8 cellular contexts compared by ENCODE assay signal in genomic region chr7:141551080-141551772, GRCh38. TPM values are rescaled to one million over a fixed set of nuclear protein-coding genes. Genes with fewer than 3 reads are reported as not detected.
DNase-seq lines count a peak whose midpoint lies in the region; ATAC-seq lines count a peak whose summit lies in the region.

AGK (plus strand) TSS chr7:141551410; CDS start chr7:141555467, 4,057 bp downstream.

- no peaks in the 10 kb centered on the region for H3K9me3 ChIP-seq in CD4-positive, CD25-positive, alpha-beta regulatory T cell (ENCODE audit: control insufficient read depth in 2 of 2, low read length in 2 of 2)

- no peaks in the 10 kb centered on the region for H3K27me3 Mint-ChIP-seq in CD4-positive, CD25-positive, alpha-beta regulatory T cell
- no peaks in the 10 kb centered on the region for H3K27me3 Mint-ChIP-seq in activated CD8-positive, alpha-beta T cell treated with anti-CD3 and anti-CD28 coated beads, Interleukin-2, amount 10 ng/mL, durations not matched to agents 7 days and 5 days (ENCODE audit: low read depth)

- peaks cover 11% of the 10 kb centered on the region for H3K36me3 ChIP-seq in CD4-positive, CD25-positive, alpha-beta regulatory T cell (ENCODE audit: control insufficient read depth, insufficient read depth, low read length)

- H3K4me1 Mint-ChIP-seq in CD4-positive, CD25-positive, alpha-beta regulatory T cell = peaks cover 25 to 49% (median 30%) of the 10 kb centered on the region in 4 donors
- H3K4me1 Mint-ChIP-seq in activated CD8-positive, alpha-beta T cell treated with anti-CD3 and anti-CD28 coated beads, Interleukin-2, amount 10 ng/mL, durations not matched to agents 7 days and 5 days (ENCODE audit: low read depth) = peaks cover 29% of the 10 kb centered on the region

- CTCF ChIA-PET in activated CD8-positive, alpha-beta T cell treated with anti-CD3 and anti-CD28 coated beads, Interleukin-2, amount 10 ng/mL, durations not matched to agents 7 days and 5 days (lab: Charles Lee) = interaction anchor here (0.9 to 3.0 kb wide), 10 partner anchors 8 to 537 kb away, joined by 3 to 11 read pairs (median 4); partner anchors contain the start of genes MRPS33 and SSBP1

- H3K27me3 ChIP-seq in CD4-positive, CD25-positive, alpha-beta regulatory T cell (ENCODE audit: control insufficient read depth, insufficient read depth, low read length) = no peaks in the 10 kb centered on the region

- H3K4me3 Mint-ChIP-seq in CD4-positive, CD25-positive, alpha-beta regulatory T cell = peak within 1 kb of the TSS; percentile 92 to 97 (median 94)
- peak within 1 kb of the TSS; percentile 91 for H3K4me3 Mint-ChIP-seq in activated CD8-positive, alpha-beta T cell treated with anti-CD3 and anti-CD28 coated beads, Interleukin-2, amount 10 ng/mL, durations not matched to agents 7 days and 5 days

- no peak within 1 kb of the TSS for H3K27ac ChIP-seq in CD4-positive, CD25-positive, alpha-beta regulatory T cell (ENCODE audit: insufficient read depth, low read length, poor library complexity, severe bottlenecking)

- ATAC-seq in CD4-positive, CD25-positive, alpha-beta regulatory T cell (ENCODE audit: low read depth in 2 of 2) = peak; percentile 92 to 96
- ATAC-seq in GM19372 (IDR thresholded peaks at IDR 0.05; ENCODE audit: low read depth, unreplicated experiment) (peak; percentile 90), HG03520 (IDR thresholded peaks at IDR 0.05; ENCODE audit: unreplicated experiment) (peak; percentile 91)
- ATAC-seq in activated CD8-positive, alpha-beta T cell treated with anti-CD3 and anti-CD28 coated beads, Interleukin-2, amount 10 ng/mL, durations not matched to agents 7 days and 5 days = peak; percentile 98

- H3K27ac Mint-ChIP-seq in CD4-positive, CD25-positive, alpha-beta regulatory T cell = peak within 1 kb of the TSS; percentile 86 to 98 (median 91)
- peak within 1 kb of the TSS; percentile 90 for H3K27ac Mint-ChIP-seq in activated CD8-positive, alpha-beta T cell treated with anti-CD3 and anti-CD28 coated beads, Interleukin-2, amount 10 ng/mL, durations not matched to agents 7 days and 5 days

- peak within 1 kb of the TSS; percentile 95 for H3K4me3 ChIP-seq in CD4-positive, CD25-positive, alpha-beta regulatory T cell (ENCODE audit: low read depth, low read length)

- peaks cover 0 to 2% (median 0%) of the 10 kb centered on the region in 7 donors for H3K9me3 Mint-ChIP-seq in CD4-positive, CD25-positive, alpha-beta regulatory T cell
- H3K9me3 Mint-ChIP-seq in activated CD8-positive, alpha-beta T cell treated with anti-CD3 and anti-CD28 coated beads, Interleukin-2, amount 10 ng/mL, durations not matched to agents 7 days and 5 days (ENCODE audit: insufficient read depth) = no peaks in the 10 kb centered on the region

- POLR2A ChIA-PET in activated CD8-positive, alpha-beta T cell treated with anti-CD3 and anti-CD28 coated beads, Interleukin-2, amount 10 ng/mL, durations not matched to agents 7 days and 5 days (lab: Charles Lee) = interaction anchor here (0.6 to 2.3 kb wide), 9 partner anchors 11 to 582 kb away, joined by 3 to 9 read pairs (median 3); partner anchors contain the start of gene SSBP1

- peaks cover 11% of the 10 kb centered on the region for H3K36me3 Mint-ChIP-seq in CD4-positive, CD25-positive, alpha-beta regulatory T cell
- H3K36me3 Mint-ChIP-seq in activated CD8-positive, alpha-beta T cell treated with anti-CD3 and anti-CD28 coated beads, Interleukin-2, amount 10 ng/mL, durations not matched to agents 7 days and 5 days (ENCODE audit: low read depth) = peaks cover 35% of the 10 kb centered on the region

- DNase-seq in CD4-positive, CD25-positive, alpha-beta regulatory T cell = peak; percentile 51 to 87 (median 75)
- DNase-seq in NCI-H82 (lab: John Stamatoyannopoulos, UW) (peak; percentile 89), lung microvascular endothelial cell (ENCODE audit: low read depth in 2 of 2) (peak; percentile 81 to 82)
- peak; percentile 81 for DNase-seq in activated CD8-positive, alpha-beta T cell treated with anti-CD3 and anti-CD28 coated beads, Interleukin-2, amount 10 ng/mL, durations not matched to agents 7 days and 5 days
- peak; percentile 50 for DNase-seq in effector CD4-positive, alpha-beta T cell
- peak; percentile 63 to 67 (median 65) for DNase-seq in stimulated activated CD4-positive, alpha-beta T cell treated with anti-CD3 and anti-CD28 coated beads, TNF-alpha, amount 100 ng/mL, for 48 hours (ENCODE audit: low read depth in 3 of 3)

- peaks cover 17% of the 10 kb centered on the region for H3K4me1 ChIP-seq in CD4-positive, CD25-positive, alpha-beta regulatory T cell (ENCODE audit: control insufficient read depth, insufficient read depth, low read length, poor library complexity, severe bottlenecking)

RNA-seq across cellular contexts. Expression of gene AGK, which starts in this region (rescaled TPM):
- total RNA-seq in CD4-positive, CD25-positive, alpha-beta regulatory T cell = 28.6 TPM
- polyA plus RNA-seq in CD4-positive, CD25-positive, alpha-beta regulatory T cell = 10 to 100 TPM; 34.6 to 38.1 (median 35.3) TPM
- 10 to 100 TPM; 41.0 to 41.2 TPM for total RNA-seq in activated CD8-positive, alpha-beta T cell treated with anti-CD3 and anti-CD28 coated beads, Interleukin-2, amount 10 ng/mL, durations not matched to agents 7 days and 5 days
- 15.3 and 15.5 TPM in 2 replicates for total RNA-seq in lung microvascular endothelial cell
